Comparison of ENCODE assay signal across 8 cellular contexts in genomic region chr11:3614742-3615171, GRCh38. TPM values are rescaled to one million over a fixed set of nuclear protein-coding genes. Genes with fewer than 3 reads are reported as not detected.
DNase-seq lines count a peak whose midpoint lies in the region; ATAC-seq, FAIRE-seq and TF ChIP-seq lines count a peak whose summit lies in the region.

No MANE protein-coding gene starts in this region.

- CTCF ChIA-PET in activated CD8-positive, alpha-beta memory T cell treated with anti-CD3 and anti-CD28 coated beads, Interleukin-2, amount 10 ng/mL, durations not matched to agents 7 days and 5 days (lab: Charles Lee), result interaction anchor here (1.6 kb wide), 1 partner anchor 194 kb away, joined by 5 read pairs; the partner anchor contains the start of gene PGAP2

- peaks cover 10% of the 10 kb centered on the region for H3K4me1 Mint-ChIP-seq in activated CD8-positive, alpha-beta memory T cell treated with anti-CD3 and anti-CD28 coated beads, Interleukin-2, amount 10 ng/mL, durations not matched to agents 7 days and 5 days
- peaks cover 35% of the 10 kb centered on the region for H3K4me1 Mint-ChIP-seq in nephron progenitor cell

- peaks cover 3% of the 10 kb centered on the region for H3K9me3 Mint-ChIP-seq in activated CD8-positive, alpha-beta memory T cell treated with anti-CD3 and anti-CD28 coated beads, Interleukin-2, amount 10 ng/mL, durations not matched to agents 7 days and 5 days (ENCODE audit: low read depth)
- peaks cover 4% of the 10 kb centered on the region for H3K9me3 Mint-ChIP-seq in nephron progenitor cell

- ATAC-seq in HG03432 (IDR thresholded peaks at IDR 0.05; ENCODE audit: unreplicated experiment) (peak; percentile 92), lower lobe of right lung (peak; percentile 83 to 86), HG02840 (IDR thresholded peaks at IDR 0.05; ENCODE audit: low FRiP score, unreplicated experiment) (no peak)
- ATAC-seq in activated CD8-positive, alpha-beta memory T cell treated with anti-CD3 and anti-CD28 coated beads, Interleukin-2, amount 10 ng/mL, durations not matched to agents 7 days and 5 days, result peak; percentile 74

- H3K36me3 ChIP-seq in lower lobe of right lung, result no peaks in the 10 kb centered on the region

- H3K27ac ChIP-seq in lower lobe of right lung, result peak overlapping the region; percentile 65

- no peak overlapping the region for H3K27ac Mint-ChIP-seq in activated CD8-positive, alpha-beta memory T cell treated with anti-CD3 and anti-CD28 coated beads, Interleukin-2, amount 10 ng/mL, durations not matched to agents 7 days and 5 days
- H3K27ac Mint-ChIP-seq in nephron progenitor cell, result no peak overlapping the region

- H3K9me3 ChIP-seq in lower lobe of right lung, result no peaks in the 10 kb centered on the region

- no peak overlapping the region for H3K4me3 ChIP-seq in lower lobe of right lung

- H3K4me3 Mint-ChIP-seq in activated CD8-positive, alpha-beta memory T cell treated with anti-CD3 and anti-CD28 coated beads, Interleukin-2, amount 10 ng/mL, durations not matched to agents 7 days and 5 days, result no peak overlapping the region
- no peak overlapping the region for H3K4me3 Mint-ChIP-seq in nephron progenitor cell

- no peak for DNase-seq in GM18507 (ENCODE audit: extremely low spot score, insufficient read length, low read depth)
- peak; percentile 59 for DNase-seq in activated CD8-positive, alpha-beta memory T cell treated with anti-CD3 and anti-CD28 coated beads, Interleukin-2, amount 10 ng/mL, durations not matched to agents 7 days and 5 days
- peak; percentile 72 for DNase-seq in lower lobe of right lung
- no peak for DNase-seq in hippocampal formation (lab: John Stamatoyannopoulos, UW)
- no peak for DNase-seq in DMS79 (lab: John Stamatoyannopoulos, UW)
- no peak for DNase-seq in nephron progenitor cell

- H3K4me1 ChIP-seq in lower lobe of right lung, result peaks cover 21% of the 10 kb centered on the region

- intact Hi-C loops in lower lobe of right lung (cut with DNase I), result no loop called here

- H3K27me3 Mint-ChIP-seq in activated CD8-positive, alpha-beta memory T cell treated with anti-CD3 and anti-CD28 coated beads, Interleukin-2, amount 10 ng/mL, durations not matched to agents 7 days and 5 days, result no peaks in the 10 kb centered on the region
- peaks cover 12% of the 10 kb centered on the region for H3K27me3 Mint-ChIP-seq in nephron progenitor cell (ENCODE audit: low read depth, poor library complexity)

- peak; percentile 84 for FAIRE-seq in GM18507 (lab: Jason Lieb, UNC)

- H3K36me3 Mint-ChIP-seq in activated CD8-positive, alpha-beta memory T cell treated with anti-CD3 and anti-CD28 coated beads, Interleukin-2, amount 10 ng/mL, durations not matched to agents 7 days and 5 days, result no peaks in the 10 kb centered on the region
- no peaks in the 10 kb centered on the region for H3K36me3 Mint-ChIP-seq in nephron progenitor cell (ENCODE audit: low read depth)

- H3K27me3 ChIP-seq in lower lobe of right lung (ENCODE audit: low read depth), result no peaks in the 10 kb centered on the region

- TF ChIP-seq CTCF in lower lobe of right lung (IDR thresholded peaks at IDR 0.05), result no peak
- no peak for TF ChIP-seq CTCF in nephron progenitor cell (IDR thresholded peaks at IDR 0.05)

RNA-seq across cellular contexts. Expression of gene ART5, which starts 27.0 kb away (rescaled TPM):
- total RNA-seq in activated CD8-positive, alpha-beta memory T cell treated with anti-CD3 and anti-CD28 coated beads, Interleukin-2, amount 10 ng/mL, durations not matched to agents 7 days and 5 days, result not detected
- total RNA-seq in lower lobe of right lung, result 2.2 TPM

RNA-seq across cellular contexts. Expression of gene ART1, which starts 30.2 kb away (rescaled TPM):
- total RNA-seq in activated CD8-positive, alpha-beta memory T cell treated with anti-CD3 and anti-CD28 coated beads, Interleukin-2, amount 10 ng/mL, durations not matched to agents 7 days and 5 days, result not detected
- total RNA-seq in lower lobe of right lung, result 1.0 TPM

RNA-seq across cellular contexts. Expression of gene CHRNA10, which starts 56.4 kb away (rescaled TPM):
- 1 to 10 TPM; 2.4 to 2.7 TPM for total RNA-seq in activated CD8-positive, alpha-beta memory T cell treated with anti-CD3 and anti-CD28 coated beads, Interleukin-2, amount 10 ng/mL, durations not matched to agents 7 days and 5 days
- 1.7 TPM for total RNA-seq in lower lobe of right lung

Comparison
In these comparisons a context has a peak if more than half of its experiments do, and no peak if none do; other contexts are left out.
1. DNase-seq: peak in activated CD8-positive, alpha-beta memory T cell treated with anti-CD3 and anti-CD28 coated beads, Interleukin-2, amount 10 ng/mL, durations not matched to agents 7 days and 5 days (single experiment) and lower lobe of right lung (single experiment); none in GM18507 (single experiment), hippocampal formation (0 of 2), DMS79 (single experiment) and nephron progenitor cell (single experiment).